15 cellular contexts compared by ENCODE assay signal in genomic region chr18:34928754-34929335, GRCh38.
"Had no signal": no experiment of that assay in that cellular context is flagged by ENCODE, and none has a peak within 500 bp of the region (broad histone marks: within the 10 kb centered on the region; RNA-seq: fewer than 3 reads in every experiment).

No MANE protein-coding gene starts in this region.

- H3K4me3 ChIP-seq: left ventricle myocardium inferior, spleen, thoracic aorta had no signal

- H3K4me1 Mint-ChIP-seq: activated CD4-positive, alpha-beta memory T cell treated with anti-CD3 and anti-CD28 coated beads, Interleukin-2, amount 10 ng/mL, durations not matched to agents 7 days and 5 days; activated CD4-positive, alpha-beta T cell treated with anti-CD3 and anti-CD28 coated beads for 36 hours; activated naive CD4-positive, alpha-beta T cell treated with anti-CD3 and anti-CD28 coated beads, Interleukin-2, amount 10 ng/mL, durations not matched to agents 7 days and 5 days; memory B cell; natural killer cell; T-helper 17 cell had no signal

- H3K27me3 ChIP-seq: spleen had no signal

- H3K9me3 Mint-ChIP-seq: activated CD4-positive, alpha-beta memory T cell treated with anti-CD3 and anti-CD28 coated beads, Interleukin-2, amount 10 ng/mL, durations not matched to agents 7 days and 5 days; activated naive CD4-positive, alpha-beta T cell treated with anti-CD3 and anti-CD28 coated beads, Interleukin-2, amount 10 ng/mL, durations not matched to agents 7 days and 5 days; activated T-cell treated with anti-CD3 and anti-CD28 coated beads, Interleukin-2, amount 50 U/mL, for 24 hours; memory B cell; natural killer cell had no signal

- H3K36me3 ChIP-seq: left ventricle myocardium inferior, spleen, thoracic aorta had no signal

- H3K27me3 Mint-ChIP-seq: activated CD4-positive, alpha-beta memory T cell treated with anti-CD3 and anti-CD28 coated beads, Interleukin-2, amount 10 ng/mL, durations not matched to agents 7 days and 5 days; activated naive CD4-positive, alpha-beta T cell treated with anti-CD3 and anti-CD28 coated beads, Interleukin-2, amount 10 ng/mL, durations not matched to agents 7 days and 5 days; activated T-cell treated with anti-CD3 and anti-CD28 coated beads, Interleukin-2, amount 50 U/mL, for 24 hours; progenitor cell of endocrine pancreas had no signal

- H3K27ac ChIP-seq: left ventricle myocardium inferior, spleen, thoracic aorta had no signal

- H3K4me1 ChIP-seq: left ventricle myocardium inferior, spleen had no signal

- H3K36me3 Mint-ChIP-seq: activated naive CD4-positive, alpha-beta T cell treated with anti-CD3 and anti-CD28 coated beads, Interleukin-2, amount 10 ng/mL, durations not matched to agents 7 days and 5 days; memory B cell had no signal

- DNase-seq: activated CD4-positive, alpha-beta memory T cell treated with anti-CD3 and anti-CD28 coated beads, Interleukin-2, amount 10 ng/mL, durations not matched to agents 7 days and 5 days; activated CD4-positive, alpha-beta T cell treated with anti-CD3 and anti-CD28 coated beads for 36 hours; activated naive CD4-positive, alpha-beta T cell treated with anti-CD3 and anti-CD28 coated beads, Interleukin-2, amount 10 ng/mL, durations not matched to agents 7 days and 5 days; activated T-cell treated with anti-CD3 and anti-CD28 coated beads, Interleukin-2, amount 50 U/mL, for 24 hours; hypothalamus; kidney; left ventricle myocardium inferior; natural killer cell; nucleus accumbens; right cardiac atrium; spleen; T-helper 17 cell had no signal

- ATAC-seq: activated CD4-positive, alpha-beta T cell treated with anti-CD3 and anti-CD28 coated beads for 36 hours; natural killer cell; right cardiac atrium; T-helper 17 cell had no signal

- H3K27ac Mint-ChIP-seq: activated CD4-positive, alpha-beta memory T cell treated with anti-CD3 and anti-CD28 coated beads, Interleukin-2, amount 10 ng/mL, durations not matched to agents 7 days and 5 days; activated CD4-positive, alpha-beta T cell treated with anti-CD3 and anti-CD28 coated beads for 36 hours; activated naive CD4-positive, alpha-beta T cell treated with anti-CD3 and anti-CD28 coated beads, Interleukin-2, amount 10 ng/mL, durations not matched to agents 7 days and 5 days; activated T-cell treated with anti-CD3 and anti-CD28 coated beads, Interleukin-2, amount 50 U/mL, for 24 hours; memory B cell; natural killer cell; progenitor cell of endocrine pancreas; T-helper 17 cell had no signal

- H3K9me3 ChIP-seq: left ventricle myocardium inferior, spleen, thoracic aorta had no signal

- H3K4me3 Mint-ChIP-seq: activated CD4-positive, alpha-beta memory T cell treated with anti-CD3 and anti-CD28 coated beads, Interleukin-2, amount 10 ng/mL, durations not matched to agents 7 days and 5 days; activated CD4-positive, alpha-beta T cell treated with anti-CD3 and anti-CD28 coated beads for 36 hours; activated naive CD4-positive, alpha-beta T cell treated with anti-CD3 and anti-CD28 coated beads, Interleukin-2, amount 10 ng/mL, durations not matched to agents 7 days and 5 days; activated T-cell treated with anti-CD3 and anti-CD28 coated beads, Interleukin-2, amount 50 U/mL, for 24 hours; memory B cell; natural killer cell; T-helper 17 cell had no signal
